ENCODE assay signal across 8 cellular contexts in genomic region chr5:119070828-119071572, GRCh38. TPM values are rescaled to one million over a fixed set of nuclear protein-coding genes. Genes with fewer than 3 reads are reported as not detected.
A peak's percentile ranks its signal among the peaks of the same experiment; 100 is the strongest.
DNase-seq lines count a peak whose midpoint lies in the region; ATAC-seq and TF ChIP-seq lines count a peak whose summit lies in the region.

TSS of gene DMXL1 (plus strand) at chr5:119071087. CDS start at chr5:119071570, 483 bp downstream.

- 2 to 3% methylated on average over 7 to 8 of the region's 70 CpGs for WGBS in esophagus squamous epithelium, 2 donors

- peak; percentile 80 for ATAC-seq in GM21825 (IDR thresholded peaks at IDR 0.05; ENCODE audit: unreplicated experiment)

- no peaks in the 10 kb centered on the region for H3K9me2 ChIP-seq in Karpas-422 (replicated peaks; ENCODE audit: insufficient read depth, low read length)

- H3K79me2 ChIP-seq in Karpas-422 (ENCODE audit: low read length) = peaks cover 39% of the 10 kb centered on the region

- H3K4me3 ChIP-seq in Karpas-422 (ENCODE audit: low read length) (peak within 1 kb of the TSS; percentile 86), esophagus squamous epithelium (peak within 1 kb of the TSS; percentile 67 to 92 (median 89))

- intact Hi-C loops in esophagus squamous epithelium (cut with DNase I) = loop anchor here (10.0 kb wide), 1 partner anchor 264 kb away; no protein-coding TSS in a partner anchor

- no peaks in the 10 kb centered on the region for H3K27me3 ChIP-seq in Karpas-422 (ENCODE audit: low read length)
- no peaks in the 10 kb centered on the region for H3K27me3 ChIP-seq in esophagus squamous epithelium

- no peaks in the 10 kb centered on the region for H4K20me1 ChIP-seq in Karpas-422 (ENCODE audit: insufficient read depth, low read depth, low read length)

- peak; percentile 88 for DNase-seq in DMS79 (lab: John Stamatoyannopoulos, UW)
- peak; percentile 99 for DNase-seq in Karpas-422
- DNase-seq in RKO (ENCODE audit: low spot score) = peak; percentile 100
- DNase-seq in activated T-helper 1 cell treated with Interleukin-2 at 50 U/mL for 16 hours (ENCODE audit: low read depth) = peak; percentile 92
- peak; percentile 96 for DNase-seq in esophagus squamous epithelium (lab: John Stamatoyannopoulos, UW)
- peak; percentile 100 for DNase-seq in myocyte (ENCODE audit: low read depth)
- DNase-seq in stimulated activated CD8-positive, alpha-beta memory T cell treated with anti-CD3 and anti-CD28 coated beads, Interleukin-7, amount 100 ng/mL, for 48 hours (ENCODE audit: extremely low read depth in 1 of 2, low read depth in 1 of 2) = peak; percentile 86 to 98

- no peaks in the 10 kb centered on the region for H3K9me3 ChIP-seq in Karpas-422 (ENCODE audit: low read length)
- H3K9me3 ChIP-seq in esophagus squamous epithelium = no peaks in the 10 kb centered on the region

- H3K9ac ChIP-seq in Karpas-422 (ENCODE audit: low read length) = peak within 1 kb of the TSS; percentile 84

- peak in 2 of 6 experiments; percentile 3 to 7 for TF ChIP-seq CTCF in esophagus squamous epithelium (IDR thresholded peaks at IDR 0.05)

- H3K4me1 ChIP-seq in Karpas-422 (ENCODE audit: low read length) (peaks cover 45% of the 10 kb centered on the region), esophagus squamous epithelium (peaks cover 9 to 53% (median 17%) of the 10 kb centered on the region in 3 donors)

- no peaks in the 10 kb centered on the region for H3K36me3 ChIP-seq in Karpas-422 (ENCODE audit: insufficient read depth, low read length)
- no peaks in the 10 kb centered on the region for H3K36me3 ChIP-seq in esophagus squamous epithelium

- peak in 2 of 4 donors; percentile 78 for TF ChIP-seq POLR2A in esophagus squamous epithelium (IDR thresholded peaks at IDR 0.05)

- H3K27ac ChIP-seq in Karpas-422 (ENCODE audit: low read length) = peak within 1 kb of the TSS; percentile 88
- H3K27ac ChIP-seq in esophagus squamous epithelium = peak within 1 kb of the TSS; percentile 92 to 98 (median 98)

- H2AFZ ChIP-seq in Karpas-422 (ENCODE audit: low read length) = peak within 1 kb of the TSS; percentile 96

- H3K4me2 ChIP-seq in Karpas-422 (ENCODE audit: low read depth, low read length, poor library complexity, severe bottlenecking) = peak within 1 kb of the TSS; percentile 93

RNA-seq across cellular contexts. Expression of gene DMXL1, which starts in this region (rescaled TPM):
- 37.6 and 107 TPM in 2 replicates for total RNA-seq in Karpas-422 (2014; rRNA removed; shearing (Covaris generic); ENCODE audit: low replicate concordance)
- total RNA-seq in esophagus squamous epithelium (10 to 100 TPM; 25.9 to 50.9 (median 30.9) TPM), myocyte (27.9 and 29.6 TPM in 2 replicates)
- polyA plus RNA-seq in myocyte (2012) = 5.5 TPM

Comparison
In these comparisons a context has a peak if more than half of its experiments do, and no peak if none do; other contexts are left out.
1. Peak in every context shown above with its lines: DNase-seq, ATAC-seq, H3K4me3 ChIP-seq and H3K27ac ChIP-seq.